Comparison of ENCODE assay signal across 16 cellular contexts in genomic region chr13:78827471-78827870, GRCh38.
A peak's percentile ranks its signal among the peaks of the same experiment; 100 is the strongest.
DNase-seq lines count a peak whose midpoint lies in the region; ATAC-seq and TF ChIP-seq lines count a peak whose summit lies in the region.
"Had no signal": no experiment of that assay in that cellular context is flagged by ENCODE, and none has a peak within 500 bp of the region (broad histone marks: within the 10 kb centered on the region; RNA-seq: fewer than 3 reads in every experiment).

No MANE protein-coding gene starts in this region.

- H4K20me1 ChIP-seq in SK-N-SH (ENCODE audit: insufficient read depth), result no peaks in the 10 kb centered on the region
- H4K20me1 ChIP-seq: BLaER1 treated with 17β-estradiol and CSF1 and Interleukin-3, amounts not matched to agents 10 nM and 100 nM had no signal

- H3K36me3 ChIP-seq in SK-N-SH (replicated peaks in 1 of 2; ENCODE audit: control insufficient read depth in 1 of 2, insufficient read depth in 2 of 2, low read length in 1 of 2) (no peaks in the 10 kb centered on the region), endodermal cell (ENCODE audit: control insufficient read depth, insufficient read depth, low read length) (no peaks in the 10 kb centered on the region), tibial nerve (no peaks in the 10 kb centered on the region)
- H3K36me3 ChIP-seq: BLaER1 treated with 17β-estradiol and CSF1 and Interleukin-3, amounts not matched to agents 10 nM and 100 nM had no signal

- H3F3A ChIP-seq in SK-N-SH (replicated peaks; ENCODE audit: insufficient read depth), result no peaks in the 10 kb centered on the region

- H3K4me1 ChIP-seq in SK-N-SH (ENCODE audit: control insufficient read depth in 1 of 2, insufficient read depth in 2 of 2, low read depth in 1 of 2, low read length in 1 of 2), result peaks cover 0 to under 1% of the 10 kb centered on the region in 2 experiments; a peak in 2 of 4 replicates
- H3K4me1 ChIP-seq in endodermal cell (ENCODE audit: control insufficient read depth, insufficient read depth, low read length), result no peaks in the 10 kb centered on the region
- H3K4me1 ChIP-seq in tibial nerve, result no peaks in the 10 kb centered on the region
- H3K4me1 ChIP-seq: BLaER1 treated with 17β-estradiol and CSF1 and Interleukin-3, amounts not matched to agents 10 nM and 100 nM had no signal

- no peak for TF ChIP-seq RAD21 in SK-N-SH (IDR thresholded peaks at IDR 0.05; ENCODE audit: low read length)

- DNase-seq in SK-N-SH (no peak), SK-MEL-5 (ENCODE audit: low read depth, low spot score) (peak; percentile 11), endodermal cell (peak; percentile 47), HEK293T (ENCODE audit: extremely low spot score) (no peak), tibial nerve (ENCODE audit: low spot score in 2 of 2) (no peak), GM10248 (ENCODE audit: extremely low spot score) (no peak)
- DNase-seq: 8988T, GM23248, NCI-H1436 treated with DMSO at 0.1 percent for 48 hours, NCI-H226, NCI-H526 treated with DMSO at 0.1 percent for 48 hours had no signal

- CTCF ChIA-PET in SK-N-SH (lab: Yijun Ruan, JAX), result no interaction called here
- CTCF ChIA-PET in HEK293T (lab: Yijun Ruan, JAX), result interaction anchor here (0.7 to 1.0 kb wide), 2 partner anchors 151 to 1090 kb away, joined by 3 read pairs; no protein-coding TSS in a partner anchor
- CTCF ChIA-PET in GM10248 (lab: Yijun Ruan, JAX), result interaction anchor here (0.9 to 1.1 kb wide), 2 partner anchors 8 to 10 kb away, joined by 3 read pairs; no protein-coding TSS in a partner anchor

- no peak overlapping the region for H3K4me2 ChIP-seq in SK-N-SH
- H3K4me2 ChIP-seq: BLaER1 treated with 17β-estradiol and CSF1 and Interleukin-3, amounts not matched to agents 10 nM and 100 nM had no signal

- no peaks in the 10 kb centered on the region for H3K9me3 Mint-ChIP-seq in endodermal cell

- no peak overlapping the region for H3K9ac ChIP-seq in SK-N-SH
- H3K9ac ChIP-seq in endodermal cell (ENCODE audit: extremely low read depth, low read length, poor library complexity, severe bottlenecking), result no peak overlapping the region
- H3K9ac ChIP-seq: BLaER1 treated with 17β-estradiol and CSF1 and Interleukin-3, amounts not matched to agents 10 nM and 100 nM; GM23248 had no signal

- TF ChIP-seq EP300 in SK-N-SH (IDR thresholded peaks at IDR 0.05; ENCODE audit: borderline replicate concordance in 1 of 2, low read depth in 1 of 2, low read length in 1 of 2) (no peak), tibial nerve (IDR thresholded peaks at IDR 0.05) (no peak)

- no peaks in the 10 kb centered on the region for H3K9me2 ChIP-seq in SK-N-SH

- H3K27me3 Mint-ChIP-seq in endodermal cell (ENCODE audit: insufficient read depth), result peaks cover 27% of the 10 kb centered on the region

- H3K27ac ChIP-seq in SK-N-SH (ENCODE audit: low read depth in 2 of 2, low read length in 1 of 2), result no peak overlapping the region
- no peak overlapping the region for H3K27ac ChIP-seq in endodermal cell (ENCODE audit: low read depth, low read length)
- no peak overlapping the region for H3K27ac ChIP-seq in tibial nerve
- H3K27ac ChIP-seq: BLaER1 treated with 17β-estradiol and CSF1 and Interleukin-3, amounts not matched to agents 10 nM and 100 nM; GM23248 had no signal

- no peaks in the 10 kb centered on the region for H3K36me3 Mint-ChIP-seq in endodermal cell (ENCODE audit: low read depth)

- in situ Hi-C loops in SK-MEL-5 (cut with HindIII; ENCODE audit: low pct_unique_long_range_greater_than_20kb, low sequenced_read_pairs), result no loop called here

- TF ChIP-seq CTCF in SK-N-SH (IDR thresholded peaks at IDR 0.05) (no peak), endodermal cell (conservative IDR thresholded peaks at IDR 0.05) (no peak), tibial nerve (IDR thresholded peaks at IDR 0.05) (no peak), GM10248 (IDR thresholded peaks at IDR 0.05; ENCODE audit: control extremely low read depth, extremely low read depth, low read depth, missing control alignments) (no peak)

- ATAC-seq in SK-N-SH treated with all-trans-retinoic acid at 6 μM for 48 hours (no peak), HG03378 (IDR thresholded peaks at IDR 0.05; ENCODE audit: unreplicated experiment) (no peak)
- ATAC-seq: Panc1, Right ventricle myocardium inferior had no signal

- no peak overlapping the region for H2AFZ ChIP-seq in SK-N-SH (ENCODE audit: low read depth)
- H2AFZ ChIP-seq: GM23248 had no signal

- H3K4me1 Mint-ChIP-seq in endodermal cell, result no peaks in the 10 kb centered on the region

- H3K4me3 ChIP-seq in SK-N-SH (ENCODE audit: low read depth in 2 of 2, low read length in 1 of 2) (no peak overlapping the region), endodermal cell (ENCODE audit: low read length) (no peak overlapping the region), tibial nerve (no peak overlapping the region)
- H3K4me3 ChIP-seq: BLaER1 treated with 17β-estradiol and CSF1 and Interleukin-3, amounts not matched to agents 10 nM and 100 nM; GM23248 had no signal

- no peaks in the 10 kb centered on the region for H3K9me3 ChIP-seq in SK-N-SH
- H3K9me3 ChIP-seq in endodermal cell (ENCODE audit: control insufficient read depth, low read length), result no peaks in the 10 kb centered on the region
- no peaks in the 10 kb centered on the region for H3K9me3 ChIP-seq in tibial nerve
- H3K9me3 ChIP-seq: BLaER1 treated with 17β-estradiol and CSF1 and Interleukin-3, amounts not matched to agents 10 nM and 100 nM had no signal

- POLR2A ChIA-PET in SK-N-SH (lab: Yijun Ruan, JAX) (no interaction called here), HEK293T (lab: Yijun Ruan, JAX) (no interaction called here), GM10248 (lab: Yijun Ruan, JAX) (no interaction called here)

- 31% methylated on average over 3 of the region's 3 CpGs for WGBS in SK-N-SH (ENCODE audit: low lambda C conversion rate)
- 75 to 79% methylated on average over 1 to 3 of the region's 3 CpGs for WGBS in endodermal cell (ENCODE audit: insufficient coverage in 1 of 2, insufficient read length in 1 of 2), 2 experiments
- 65 to 66% methylated on average over 3 of the region's 3 CpGs for WGBS in tibial nerve, 2 donors

- H3K79me2 ChIP-seq in SK-N-SH (ENCODE audit: insufficient read depth), result no peaks in the 10 kb centered on the region

- H3K27me3 ChIP-seq in SK-N-SH (ENCODE audit: insufficient read depth) (no peaks in the 10 kb centered on the region), endodermal cell (ENCODE audit: control insufficient read depth, insufficient read depth, low read length, poor library complexity, severe bottlenecking) (peaks cover 66% of the 10 kb centered on the region), tibial nerve (no peaks in the 10 kb centered on the region)
- H3K27me3 ChIP-seq: BLaER1 treated with 17β-estradiol and CSF1 and Interleukin-3, amounts not matched to agents 10 nM and 100 nM had no signal

- no peak overlapping the region for H3K4me3 Mint-ChIP-seq in endodermal cell

- no peak overlapping the region for H3K27ac Mint-ChIP-seq in endodermal cell

- no peak for TF ChIP-seq POLR2A in tibial nerve (IDR thresholded peaks at IDR 0.05)

TF ChIP-seq in SK-N-SH, 30 proteins besides CTCF, POLR2A, EP300 and RAD21 (continues in another document):
- no peak for TF ChIP-seq IRF3 (IDR thresholded peaks at IDR 0.05; ENCODE audit: low read depth, low read length)

TF ChIP-seq in SK-N-SH treated with all-trans-retinoic acid at 6 μM for 48 hours, 23 proteins besides CTCF, POLR2A, EP300 and RAD21 (continues in another document):
- TF ChIP-seq ZNF8 (CRISPR knock-in tag; IDR thresholded peaks at IDR 0.05) (no peak), RARB (CRISPR knock-in tag; IDR thresholded peaks at IDR 0.05) (no peak), ZNF565 (CRISPR knock-in tag; conservative IDR thresholded peaks at IDR 0.05; ENCODE audit: low read depth) (no peak), TOX (CRISPR knock-in tag; IDR thresholded peaks at IDR 0.05; ENCODE audit: borderline replicate concordance) (no peak), GLIS3 (CRISPR knock-in tag; IDR thresholded peaks at IDR 0.05) (no peak), ISL1 (CRISPR knock-in tag; IDR thresholded peaks at IDR 0.05) (no peak), ARNTL (CRISPR knock-in tag; IDR thresholded peaks at IDR 0.05; ENCODE audit: borderline replicate concordance, low read depth) (no peak), ZC3H10 (CRISPR knock-in tag; IDR thresholded peaks at IDR 0.05) (no peak), OSR1 (CRISPR knock-in tag; IDR thresholded peaks at IDR 0.05) (no peak), PPARA (CRISPR knock-in tag; IDR thresholded peaks at IDR 0.05; ENCODE audit: borderline replicate concordance) (no peak)

TF ChIP-seq in HEK293T, 16 proteins besides CTCF, POLR2A, EP300 and RAD21:
- TF ChIP-seq HDGF (IDR thresholded peaks at IDR 0.05; ENCODE audit: borderline replicate concordance), result no peak
- no peak for TF ChIP-seq SUZ12 (IDR thresholded peaks at IDR 0.05)
- no peak for TF ChIP-seq FOXA1 (IDR thresholded peaks at IDR 0.05)
- TF ChIP-seq BHLHE40 (IDR thresholded peaks at IDR 0.05; ENCODE audit: borderline replicate concordance), result no peak
- no peak for TF ChIP-seq FOXK2 (IDR thresholded peaks at IDR 0.05)
- TF ChIP-seq SP1 (IDR thresholded peaks at IDR 0.05), result no peak
- no peak for TF ChIP-seq CTBP1 (IDR thresholded peaks at IDR 0.05; ENCODE audit: borderline replicate concordance)
- TF ChIP-seq FOXM1 (IDR thresholded peaks at IDR 0.05; ENCODE audit: borderline replicate concordance), result no peak
- TF ChIP-seq TARDBP (IDR thresholded peaks at IDR 0.05), result no peak
- TF ChIP-seq PKNOX1 (IDR thresholded peaks at IDR 0.05), result no peak
- TF ChIP-seq ELF4 (IDR thresholded peaks at IDR 0.05), result no peak

Comparison
In these comparisons a context has a peak if more than half of its experiments do, and no peak if none do; other contexts are left out.
1. DNase-seq: peak in SK-MEL-5 (single experiment) and endodermal cell (single experiment); none in SK-N-SH (single experiment), HEK293T (single experiment), tibial nerve (0 of 2) and GM10248 (single experiment).